ENCODE assay signal across 9 cellular contexts in genomic region chr7:20798694-20799121, GRCh38. TPM values are rescaled to one million over a fixed set of nuclear protein-coding genes. Genes with fewer than 3 reads are reported as not detected.
DNase-seq lines count a peak whose midpoint lies in the region; ATAC-seq and TF ChIP-seq lines count a peak whose summit lies in the region.
"Had no signal": no experiment of that assay in that cellular context is flagged by ENCODE, and none has a peak within 500 bp of the region (broad histone marks: within the 10 kb centered on the region; RNA-seq: fewer than 3 reads in every experiment).

No MANE protein-coding gene starts in this region.

- no peak overlapping the region for H3K27ac ChIP-seq in BLaER1 treated with 17β-estradiol and CSF1 and Interleukin-3, amounts not matched to agents 10 nM and 100 nM

- H3K36me3 Mint-ChIP-seq in activated CD8-positive, alpha-beta T cell treated with anti-CD3 and anti-CD28 coated beads for 36 hours (ENCODE audit: low read depth): no peaks in the 10 kb centered on the region
- no peaks in the 10 kb centered on the region for H3K36me3 Mint-ChIP-seq in mesothelial cell of epicardium

- CTCF ChIA-PET in activated CD8-positive, alpha-beta T cell treated with anti-CD3 and anti-CD28 coated beads for 36 hours (lab: Charles Lee): no interaction called here

- peak overlapping the region; percentile 28 for H3K4me3 Mint-ChIP-seq in activated CD8-positive, alpha-beta T cell treated with anti-CD3 and anti-CD28 coated beads for 36 hours
- H3K4me3 Mint-ChIP-seq in mesothelial cell of epicardium: peak overlapping the region; percentile 57

- H3K4me2 ChIP-seq in BLaER1 treated with 17β-estradiol and CSF1 and Interleukin-3, amounts not matched to agents 10 nM and 100 nM: peak overlapping the region; percentile 74 to 99 (median 90)

- H3K4me1 ChIP-seq in BLaER1 treated with 17β-estradiol and CSF1 and Interleukin-3, amounts not matched to agents 10 nM and 100 nM: peaks cover 7 to 14% (median 8%) of the 10 kb centered on the region in 10 experiments
- H3K4me1 ChIP-seq in HAP-1: peaks cover 17% of the 10 kb centered on the region

- H3K9ac ChIP-seq in BLaER1 treated with 17β-estradiol and CSF1 and Interleukin-3, amounts not matched to agents 10 nM and 100 nM: peak overlapping the region in 3 of 11 experiments; percentile 57 to 71 (median 57); a peak in 4 of 22 replicates

- peaks cover 0 to 18% (median 9%) of the 10 kb centered on the region in 11 experiments; a peak in 14 of 22 replicates for H3K9me3 ChIP-seq in BLaER1 treated with 17β-estradiol and CSF1 and Interleukin-3, amounts not matched to agents 10 nM and 100 nM (replicated peaks in 1 of 11)
- H3K9me3 ChIP-seq in HAP-1: no peaks in the 10 kb centered on the region

- peak overlapping the region; percentile 59 to 76 (median 65) for H3K4me3 ChIP-seq in BLaER1 treated with 17β-estradiol and CSF1 and Interleukin-3, amounts not matched to agents 10 nM and 100 nM
- H3K4me3 ChIP-seq in HAP-1: peak overlapping the region; percentile 39

- H3K9me3 Mint-ChIP-seq in activated CD8-positive, alpha-beta T cell treated with anti-CD3 and anti-CD28 coated beads for 36 hours: no peaks in the 10 kb centered on the region
- H3K9me3 Mint-ChIP-seq in mesothelial cell of epicardium: no peaks in the 10 kb centered on the region

- no peak for ATAC-seq in activated CD8-positive, alpha-beta T cell treated with anti-CD3 and anti-CD28 coated beads for 36 hours
- no peak for ATAC-seq in GM21576 (IDR thresholded peaks at IDR 0.05; ENCODE audit: unreplicated experiment)

- peaks cover 45% of the 10 kb centered on the region for H3K27me3 Mint-ChIP-seq in activated CD8-positive, alpha-beta T cell treated with anti-CD3 and anti-CD28 coated beads for 36 hours
- H3K27me3 Mint-ChIP-seq in mesothelial cell of epicardium (ENCODE audit: low read depth): peaks cover 83% of the 10 kb centered on the region

- H3K27me3 ChIP-seq in BLaER1 treated with 17β-estradiol and CSF1 and Interleukin-3, amounts not matched to agents 10 nM and 100 nM: peaks cover 65 to 77% (median 73%) of the 10 kb centered on the region in 11 experiments
- H3K27me3 ChIP-seq in HAP-1 (ENCODE audit: low read depth): no peaks in the 10 kb centered on the region; the same call in 1 of the 2 replicates

- in situ Hi-C loops in HAP-1 (cut with MboI; ENCODE audit: low sequenced_read_pairs): no loop called here

- peaks cover 0 to 54% (median 20%) of the 10 kb centered on the region in 11 experiments; a peak in 15 of 22 replicates for H4K20me1 ChIP-seq in BLaER1 treated with 17β-estradiol and CSF1 and Interleukin-3, amounts not matched to agents 10 nM and 100 nM

- POLR2A ChIA-PET in activated CD8-positive, alpha-beta T cell treated with anti-CD3 and anti-CD28 coated beads for 36 hours (lab: Charles Lee): no interaction called here

- DNase-seq in HAP-1 (ENCODE audit: low spot score in 2 of 2) (peak; percentile 28 to 39), mesothelial cell of epicardium (ENCODE audit: low spot score in 2 of 2, unreplicated experiment in 2 of 2) (no peak), NCI-H526 (lab: John Stamatoyannopoulos, UW) (no peak), superior temporal gyrus (ENCODE audit: extremely low spot score) (no peak)
- DNase-seq in activated CD8-positive, alpha-beta T cell treated with anti-CD3 and anti-CD28 coated beads for 36 hours: no peak
- DNase-seq in stimulated activated CD4-positive, alpha-beta T cell treated with anti-CD3 and anti-CD28 coated beads, Interleukin-4, amount 100 ng/mL, for 1 hour: no peak
- DNase-seq: Karpas-422 had no signal

- H3K4me1 Mint-ChIP-seq in activated CD8-positive, alpha-beta T cell treated with anti-CD3 and anti-CD28 coated beads for 36 hours (ENCODE audit: low read depth): peaks cover 18% of the 10 kb centered on the region
- peaks cover 8% of the 10 kb centered on the region for H3K4me1 Mint-ChIP-seq in mesothelial cell of epicardium

- H3K27ac Mint-ChIP-seq in activated CD8-positive, alpha-beta T cell treated with anti-CD3 and anti-CD28 coated beads for 36 hours: no peak overlapping the region
- H3K27ac Mint-ChIP-seq in mesothelial cell of epicardium: no peak overlapping the region

- H3K36me3 ChIP-seq in BLaER1 treated with 17β-estradiol and CSF1 and Interleukin-3, amounts not matched to agents 10 nM and 100 nM: no peaks in the 10 kb centered on the region
- H3K36me3 ChIP-seq in HAP-1 (replicated peaks): no peaks in the 10 kb centered on the region

- intact Hi-C loops in activated CD8-positive, alpha-beta T cell treated with anti-CD3 and anti-CD28 coated beads for 36 hours (cut with micrococcal nuclease): loop anchor here (10.0 kb wide), 1 partner anchor 1684 kb away; the partner anchor contains the start of gene TWIST1

- no peak for TF ChIP-seq CTCF in activated CD8-positive, alpha-beta T cell treated with anti-CD3 and anti-CD28 coated beads for 36 hours (IDR thresholded peaks at IDR 0.05)
- TF ChIP-seq CTCF in mesothelial cell of epicardium (IDR thresholded peaks at IDR 0.05; ENCODE audit: unreplicated experiment): no peak

RNA-seq across cellular contexts. Expression of gene SP8, which starts 12.0 kb away (rescaled TPM):
- not detected for total RNA-seq in activated CD8-positive, alpha-beta T cell treated with anti-CD3 and anti-CD28 coated beads for 36 hours
- total RNA-seq in mesothelial cell of epicardium: not detected in 3 replicates

Comparison
In these comparisons a context has a peak if more than half of its experiments do, and no peak if none do; other contexts are left out.
1. DNase-seq: peak in HAP-1 (2 of 2); none in activated CD8-positive, alpha-beta T cell treated with anti-CD3 and anti-CD28 coated beads for 36 hours (single experiment), mesothelial cell of epicardium (0 of 2), stimulated activated CD4-positive, alpha-beta T cell treated with anti-CD3 and anti-CD28 coated beads, Interleukin-4, amount 100 ng/mL, for 1 hour (single experiment), NCI-H526 (0 of 2) and superior temporal gyrus (single experiment).